ENCODE assay signal across 8 cellular contexts in the genomic region with DNA sequence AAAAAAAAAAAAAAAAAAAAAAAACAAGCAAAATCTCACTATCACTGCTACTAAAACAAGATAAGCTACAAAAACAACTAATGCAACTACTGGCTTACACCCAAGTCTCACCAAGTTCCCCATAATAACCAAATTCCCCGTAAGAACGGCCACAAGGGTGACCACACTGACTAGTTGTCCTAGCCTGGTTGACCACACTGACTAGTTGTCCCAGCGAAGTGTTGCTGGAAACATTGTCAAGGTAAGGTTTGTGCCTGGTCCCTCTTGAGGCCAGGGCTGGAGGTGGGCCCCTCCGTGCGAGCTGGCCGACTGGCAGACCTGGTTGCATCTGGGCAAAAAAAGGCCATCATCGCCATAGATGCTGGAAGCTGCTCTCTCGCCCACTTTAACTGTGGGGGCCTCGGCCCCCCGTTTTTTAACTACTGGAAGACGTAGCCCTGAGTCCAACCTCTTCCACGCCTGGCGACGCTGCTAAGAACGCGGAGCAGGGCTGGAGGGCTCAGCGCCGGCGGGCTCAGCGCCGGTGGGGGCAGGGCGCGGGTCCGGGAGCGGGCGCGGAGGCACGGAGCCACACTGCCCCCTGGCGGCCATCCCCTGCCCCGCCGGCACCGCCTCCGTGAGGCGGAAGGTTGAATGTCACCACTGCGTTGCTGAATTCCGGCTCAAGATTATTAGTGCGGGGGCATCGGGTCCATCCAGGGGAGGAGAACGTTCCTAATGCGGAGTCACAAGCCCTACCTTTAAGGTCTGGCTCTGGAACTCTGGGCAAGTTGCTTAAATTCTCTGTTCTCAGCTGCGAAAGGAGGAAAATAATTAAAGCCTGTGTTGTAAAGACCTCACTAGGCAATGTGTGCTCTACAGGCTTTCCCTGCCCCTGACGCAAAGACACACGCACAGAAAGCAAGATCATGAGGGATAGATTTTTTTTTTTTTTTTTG.
A peak's percentile ranks its signal among the peaks of the same experiment; 100 is the strongest.
DNase-seq lines count a peak whose midpoint lies in the region; ATAC-seq and TF ChIP-seq lines count a peak whose summit lies in the region.

No MANE protein-coding gene starts in this region.

- peak overlapping the region; percentile 74 to 78 (median 74) for H3K4me3 Mint-ChIP-seq in nephron

- peak; percentile 75 for ATAC-seq in GM19438 (IDR thresholded peaks at IDR 0.05; ENCODE audit: low read depth, unreplicated experiment)

- H3K4me1 Mint-ChIP-seq in nephron = peaks cover 36% of the 10 kb centered on the region

- DNase-seq in C1 segment of cervical spinal cord (lab: John Stamatoyannopoulos, UW) (peak in 13 of 14 donors; percentile 30 to 84 (median 60)), HuH-7.5 (ENCODE audit: low spot score) (peak; percentile 87), RPMI8226 (peak; percentile 71), fibroblast of the aortic adventitia (ENCODE audit: low read depth) (peak; percentile 61)
- DNase-seq in activated effector memory CD4-positive, alpha-beta T cell treated with Interleukin-2 at 50 U/mL for 16 hours = peak; percentile 48
- DNase-seq in stimulated activated naive CD4-positive, alpha-beta T cell treated with Interleukin-2 at 50 U/mL for 16 hours (lab: John Stamatoyannopoulos, UW) = peak; percentile 41

- H3K27ac Mint-ChIP-seq in nephron = peak overlapping the region; percentile 85 to 90 (median 89)

- peaks cover 23% of the 10 kb centered on the region for H3K27me3 Mint-ChIP-seq in nephron (ENCODE audit: low read depth)

- TF ChIP-seq CTCF in fibroblast of the aortic adventitia (IDR thresholded peaks at IDR 0.05; ENCODE audit: insufficient read depth, low read length) = peak; percentile 90
- TF ChIP-seq CTCF in nephron (IDR thresholded peaks at IDR 0.05; ENCODE audit: unreplicated experiment in 3 of 3) = peak; percentile 99 to 100 (median 99)

- no peaks in the 10 kb centered on the region for H3K36me3 Mint-ChIP-seq in nephron (ENCODE audit: low read depth)

- peak overlapping the region; percentile 56 for H3K4me3 ChIP-seq in fibroblast of the aortic adventitia (ENCODE audit: low read depth, low read length)

- peaks cover 13% of the 10 kb centered on the region for H3K9me3 Mint-ChIP-seq in nephron

Comparison
In these comparisons a context has a peak if more than half of its experiments do, and no peak if none do; other contexts are left out.
1. Peak in every context shown above with its lines: DNase-seq, ATAC-seq and H3K4me3 ChIP-seq.